ENCODE assay signal across 8 cellular contexts in the genomic region with DNA sequence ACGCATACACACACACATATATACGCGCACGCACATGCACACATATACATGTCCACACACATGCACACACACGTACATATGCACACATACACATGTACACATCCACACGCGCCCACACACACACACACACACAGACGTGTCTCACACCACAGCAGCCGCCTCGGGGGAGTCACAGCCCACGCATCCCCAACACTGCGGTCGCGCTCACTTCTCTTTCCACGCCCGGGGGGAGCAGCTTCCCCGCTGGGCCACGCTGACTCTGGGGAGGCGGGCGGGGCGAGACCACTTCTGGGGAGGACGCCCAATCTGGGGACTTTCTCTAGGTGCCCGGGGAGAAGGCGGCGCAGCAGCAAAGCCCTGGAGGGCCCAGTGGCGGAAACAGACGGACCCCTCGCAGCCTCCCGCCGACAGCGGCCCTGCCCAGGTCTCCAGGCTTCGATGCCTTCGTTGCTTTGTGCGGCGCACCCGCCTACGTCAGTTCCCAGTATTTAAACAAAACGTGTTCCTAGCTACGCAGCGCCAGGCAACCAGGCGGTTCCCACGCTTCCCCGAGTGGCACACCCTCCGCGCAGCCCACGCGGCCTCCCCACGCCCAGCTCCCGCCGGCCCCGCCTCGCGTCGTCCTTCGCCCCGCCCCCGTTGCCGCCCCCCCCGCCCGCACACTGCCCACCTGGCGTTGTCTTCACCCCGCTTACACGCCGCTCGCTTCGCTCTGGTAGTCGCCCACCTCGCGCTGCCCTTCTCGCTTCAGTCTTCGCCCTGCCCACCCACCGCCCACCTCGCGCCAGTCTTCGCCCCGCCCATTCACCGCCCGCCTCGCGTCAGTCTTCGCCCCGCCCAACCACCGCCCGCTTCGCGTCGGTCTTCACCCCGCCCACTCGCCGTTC. TPM values are rescaled to one million over a fixed set of nuclear protein-coding genes. Genes with fewer than 3 reads are reported as not detected.
DNase-seq lines count a peak whose midpoint lies in the region; ATAC-seq and TF ChIP-seq lines count a peak whose summit lies in the region.

No MANE protein-coding gene starts in this region.

- 0 out of 2 replicates have a peak overlapping the region, but pooled peaks have one; percentile 9 for H3K27ac ChIP-seq in SK-N-MC

- no peaks in the 10 kb centered on the region; the same call in 1 of the 2 replicates for H3K36me3 ChIP-seq in SK-N-MC (ENCODE audit: insufficient read depth, low read length)

- H3K9me3 ChIP-seq in SK-N-MC (ENCODE audit: low read depth, low read length): no peaks in the 10 kb centered on the region

- H3K4me1 Mint-ChIP-seq in immature natural killer cell: peaks cover 22 to 25% of the 10 kb centered on the region in 2 donors

- H3K27ac Mint-ChIP-seq in immature natural killer cell: peak overlapping the region; percentile 91 to 97 (median 96)

- H3K27me3 Mint-ChIP-seq in immature natural killer cell (ENCODE audit: low read depth in 3 of 3): peaks cover 9 to 28% (median 18%) of the 10 kb centered on the region in 3 donors

- ATAC-seq in HG03097 (IDR thresholded peaks at IDR 0.05; ENCODE audit: low FRiP score, unreplicated experiment): peak; percentile 51

- H3K4me3 Mint-ChIP-seq in immature natural killer cell: peak overlapping the region; percentile 79 to 89 (median 88)

- H3K4me3 ChIP-seq in SK-N-MC (peak overlapping the region; percentile 77), astrocyte of the cerebellum (ENCODE audit: low read depth, low read length) (peak overlapping the region; percentile 66)

- H3K9me3 Mint-ChIP-seq in immature natural killer cell: peaks cover 0 to 4% (median under 1%) of the 10 kb centered on the region in 6 donors

- in situ Hi-C loops in astrocyte of the cerebellum (cut with HindIII; ENCODE audit: low sequenced_read_pairs): no loop called here

- peaks cover 4 to 8% (median 7%) of the 10 kb centered on the region in 3 donors for H3K36me3 Mint-ChIP-seq in immature natural killer cell

- no peak for TF ChIP-seq CTCF in astrocyte of the cerebellum (IDR thresholded peaks at IDR 0.05; ENCODE audit: low read depth, low read length, missing control alignments)

- peak overlapping the region; percentile 72 for H3K9ac ChIP-seq in SK-N-MC (ENCODE audit: insufficient read length)

- DNase-seq in activated CD4-positive, CD25-positive, alpha-beta regulatory T cell treated with anti-CD3 and anti-CD28 coated beads, Interleukin-2, amount 50 U/mL, for 16 hours (ENCODE audit: low read depth, low spot score): peak; percentile 41
- no peak for DNase-seq in activated CD4-positive, CD25-positive, alpha-beta regulatory T cell treated with anti-CD3 and anti-CD28 coated beads, Interleukin-2, amount 50 U/mL, for 72 hours
- DNase-seq in SK-N-MC (ENCODE audit: low read depth, low spot score) (no peak), astrocyte of the cerebellum (ENCODE audit: low read depth) (peak; percentile 2), immature natural killer cell (peak; percentile 80 to 82 (median 80)), DMS53 treated with DMSO at 0.1 percent for 48 hours (lab: John Stamatoyannopoulos, UW; ENCODE audit: unreplicated experiment) (no peak)
- DNase-seq in stimulated activated CD4-positive, alpha-beta T cell treated with anti-CD3 and anti-CD28 coated beads, Interleukin-1b, Interleukin-23, amount 100 ng/mL, for 24 hours (ENCODE audit: low read depth in 4 of 4, low spot score in 1 of 4): peak; percentile 10 to 43 (median 34)

RNA-seq across cellular contexts. Expression of a gene that starts 0.8 kb away (rescaled TPM):
- polyA plus RNA-seq in immature natural killer cell: 10 to 100 TPM in 1 of 3 donors, 1 to 10 TPM in 2; 7.2 to 10.3 (median 7.6) TPM

RNA-seq across cellular contexts. Expression of a gene that starts 45.1 kb away (rescaled TPM):
- polyA plus RNA-seq in immature natural killer cell: 100 to 1,000 TPM; 209 to 330 (median 248) TPM

Comparison
In these comparisons a context has a peak if more than half of its experiments do, and no peak if none do; other contexts are left out.
1. DNase-seq: peak in activated CD4-positive, CD25-positive, alpha-beta regulatory T cell treated with anti-CD3 and anti-CD28 coated beads, Interleukin-2, amount 50 U/mL, for 16 hours (single experiment), astrocyte of the cerebellum (single experiment), immature natural killer cell (3 of 3) and stimulated activated CD4-positive, alpha-beta T cell treated with anti-CD3 and anti-CD28 coated beads, Interleukin-1b, Interleukin-23, amount 100 ng/mL, for 24 hours (4 of 4); none in activated CD4-positive, CD25-positive, alpha-beta regulatory T cell treated with anti-CD3 and anti-CD28 coated beads, Interleukin-2, amount 50 U/mL, for 72 hours (single experiment), SK-N-MC (single experiment) and DMS53 treated with DMSO at 0.1 percent for 48 hours (single experiment).